In the genomic region with DNA sequence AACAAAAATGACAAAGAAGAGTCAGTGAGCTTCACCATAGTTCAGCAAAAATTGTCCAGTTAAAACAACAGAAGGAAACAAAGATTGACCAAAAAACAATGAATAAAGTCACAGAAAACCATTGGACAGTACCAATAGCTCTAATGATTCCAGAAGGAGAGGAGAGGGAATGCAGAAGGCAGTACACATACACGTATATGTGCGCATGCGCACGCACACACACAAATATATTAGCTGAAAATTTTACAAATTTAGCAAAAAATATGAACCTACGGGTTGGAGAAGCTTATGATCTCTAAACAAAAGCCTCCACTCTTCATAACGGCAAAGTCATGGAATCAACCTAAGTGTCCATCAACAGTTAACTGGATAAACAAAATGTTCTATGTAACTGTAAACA, we compare ENCODE assay signal across 35 cellular contexts.
"Had no signal": no experiment of that assay in that cellular context is flagged by ENCODE, and none has a peak within 500 bp of the region (broad histone marks: within the 10 kb centered on the region; RNA-seq: fewer than 3 reads in every experiment).

No MANE protein-coding gene starts in this region.

- H3K4me3 ChIP-seq: MG63 had no signal

- H3K9me3 ChIP-seq: MG63 had no signal

- H3K36me3 ChIP-seq: MG63 had no signal

- H3K27me3 ChIP-seq: MG63 had no signal

- DNase-seq: Karpas-422, Kasumi-1, MG63, MM.1S, MV-4-11, NCI-H1048, NCI-H1092, NCI-H1092 treated with DMSO at 0.1 percent for 48 hours, NCI-H1105, NCI-H1105 treated with DMSO at 0.1 percent for 48 hours, NCI-H1417, NCI-H1417 treated with DMSO at 0.1 percent for 48 hours, NCI-H1436, NCI-H1436 treated with DMSO at 0.1 percent for 48 hours, NCI-H146, NCI-H1694, NCI-H1694 treated with DMSO at 0.1 percent for 48 hours, NCI-H187, NCI-H187 treated with DMSO at 0.1 percent for 48 hours, NCI-H1930, NCI-H2029, NCI-H2029 treated with DMSO at 0.1 percent for 48 hours, NCI-H2081, NCI-H2081 treated with DMSO at 0.1 percent for 48 hours, NCI-H2107, NCI-H2171, NCI-H2171 treated with DMSO at 0.1 percent for 48 hours, NCI-H2227 treated with DMSO at 0.1 percent for 48 hours, NCI-H226, NCI-H345, NCI-H446, NCI-H446 treated with DMSO at 0.1 percent for 48 hours, NCI-H510A, NCI-H510A treated with DMSO at 0.1 percent for 48 hours, NCI-H524 had no signal
